Comparison of ENCODE assay signal across 21 cellular contexts in the genomic region with DNA sequence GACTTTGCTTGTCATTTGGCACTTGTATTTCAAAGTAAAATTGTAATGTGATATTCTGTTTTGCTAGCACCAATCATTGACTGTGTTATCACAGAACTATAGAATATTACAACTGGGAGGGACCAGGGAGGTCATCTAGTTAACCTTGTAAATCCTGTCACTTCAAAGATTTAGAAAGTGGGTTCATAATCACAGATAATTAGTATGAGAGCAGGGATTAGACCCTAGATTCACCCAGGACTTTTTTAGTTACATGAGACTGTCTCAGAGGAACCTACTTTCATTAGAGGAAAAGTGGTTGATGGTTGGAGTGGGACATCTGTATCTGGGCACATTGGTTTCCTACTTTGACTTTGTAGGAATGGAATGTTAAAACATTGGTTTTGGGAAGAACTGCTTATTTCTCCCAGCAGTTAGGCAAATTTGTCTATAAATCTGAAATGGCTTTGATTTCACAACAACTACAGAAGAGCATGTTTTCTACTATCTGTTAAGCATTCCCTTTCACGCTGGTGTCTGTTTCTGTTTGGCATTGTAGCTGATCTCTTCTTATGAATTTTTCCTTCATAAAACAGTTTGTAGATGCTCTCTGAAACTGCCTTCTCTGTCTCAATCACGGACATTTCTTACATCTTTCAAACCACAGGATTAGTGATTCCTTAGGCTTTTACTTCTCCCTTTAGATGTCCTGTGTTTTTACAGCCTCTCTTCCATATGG.
DNase-seq lines count a peak whose midpoint lies in the region; ATAC-seq and TF ChIP-seq lines count a peak whose summit lies in the region.
"Had no signal": no experiment of that assay in that cellular context is flagged by ENCODE, and none has a peak within 500 bp of the region (broad histone marks: within the 10 kb centered on the region; RNA-seq: fewer than 3 reads in every experiment).

No MANE protein-coding gene starts in this region.

- 98% methylated on average over 2 of the region's 2 CpGs; no CpG with 5 or more reads in 1 of the 2 experiments for WGBS in endodermal cell (ENCODE audit: insufficient coverage in 1 of 2, insufficient read length in 1 of 2), 2 experiments

- peaks cover 21% of the 10 kb centered on the region for H3K36me3 Mint-ChIP-seq in CD8-positive, alpha-beta T cell
- H3K36me3 Mint-ChIP-seq in endodermal cell (ENCODE audit: low read depth) = peaks cover 19% of the 10 kb centered on the region
- peaks cover 7% of the 10 kb centered on the region for H3K36me3 Mint-ChIP-seq in progenitor cell of endocrine pancreas (ENCODE audit: insufficient read depth)
- H3K36me3 Mint-ChIP-seq: neural progenitor cell had no signal

- H3K9me3 Mint-ChIP-seq in CD8-positive, alpha-beta T cell = no peaks in the 10 kb centered on the region
- H3K9me3 Mint-ChIP-seq in endodermal cell (peaks cover 30% of the 10 kb centered on the region), progenitor cell of endocrine pancreas (ENCODE audit: low read depth) (no peaks in the 10 kb centered on the region)
- H3K9me3 Mint-ChIP-seq: neural progenitor cell; stimulated activated naive CD8-positive, alpha-beta T cell treated with anti-CD3 and anti-CD28 coated beads, Interleukin-15, Interleukin-2, amounts not matched to agents 100 ng/mL and 50 ng/mL, for 24 hours; T-helper 1 cell treated with Interleukin-12 subunit alpha and Interleukin-12 subunit beta and Interleukin-4 antibody, amounts not matched to agents 30 μg/mL and 1 μg/mL, for 36 hours had no signal

- CTCF ChIA-PET in CD8-positive, alpha-beta T cell (lab: Charles Lee) = no interaction called here
- CTCF ChIA-PET in HEK293 (lab: Yijun Ruan, JAX) = no interaction called here

- no peak overlapping the region for H3K4me3 ChIP-seq in CD8-positive, alpha-beta T cell (ENCODE audit: low read depth, low read length)
- H3K4me3 ChIP-seq in HEK293 (ENCODE audit: low read depth, low read length) (no peak overlapping the region), endodermal cell (ENCODE audit: low read length) (no peak overlapping the region)
- H3K4me3 ChIP-seq: esophagus squamous epithelium, left ventricle myocardium inferior, mucosa of descending colon, neural progenitor cell, prostate gland, SJCRH30, tibial nerve had no signal

- H3K27me3 ChIP-seq in CD8-positive, alpha-beta T cell (ENCODE audit: insufficient read depth, low read length) = no peaks in the 10 kb centered on the region
- H3K27me3 ChIP-seq in endodermal cell (ENCODE audit: control insufficient read depth, insufficient read depth, low read length, poor library complexity, severe bottlenecking) = no peaks in the 10 kb centered on the region
- H3K27me3 ChIP-seq: esophagus squamous epithelium, neural progenitor cell, SJCRH30, tibial nerve had no signal

- POLR2A ChIA-PET in CD8-positive, alpha-beta T cell (lab: Charles Lee) = no interaction called here
- POLR2A ChIA-PET in HEK293 (lab: Yijun Ruan, JAX) = no interaction called here

- H3K4me1 ChIP-seq in CD8-positive, alpha-beta T cell (ENCODE audit: insufficient read depth, low read length) = no peaks in the 10 kb centered on the region
- H3K4me1 ChIP-seq in HEK293 (ENCODE audit: control insufficient read depth, insufficient read depth, low read length) (peaks cover 9% of the 10 kb centered on the region), endodermal cell (ENCODE audit: control insufficient read depth, insufficient read depth, low read length) (no peaks in the 10 kb centered on the region)
- H3K4me1 ChIP-seq: esophagus squamous epithelium, left ventricle myocardium inferior, prostate gland, SJCRH30, tibial nerve had no signal

- H3K36me3 ChIP-seq in CD8-positive, alpha-beta T cell (ENCODE audit: insufficient read depth, low read length) = no peaks in the 10 kb centered on the region
- H3K36me3 ChIP-seq in HEK293 (ENCODE audit: control insufficient read depth in 2 of 2, insufficient read depth in 1 of 2, low read length in 2 of 2) (peaks cover 21 to 24% of the 10 kb centered on the region in 2 experiments), endodermal cell (ENCODE audit: control insufficient read depth, insufficient read depth, low read length) (peaks cover 73% of the 10 kb centered on the region)
- H3K36me3 ChIP-seq: neural progenitor cell, prostate gland, SJCRH30, tibial nerve had no signal

- H3K9me3 ChIP-seq in CD8-positive, alpha-beta T cell (ENCODE audit: low read length) = no peaks in the 10 kb centered on the region
- H3K9me3 ChIP-seq in HEK293 (ENCODE audit: control insufficient read depth, insufficient read depth, low read depth, low read length) = no peaks in the 10 kb centered on the region
- no peaks in the 10 kb centered on the region for H3K9me3 ChIP-seq in endodermal cell (ENCODE audit: control insufficient read depth, low read length)
- H3K9me3 ChIP-seq: esophagus squamous epithelium, left ventricle myocardium inferior, mucosa of descending colon, prostate gland, SJCRH30, tibial nerve had no signal

- peak overlapping the region; percentile 60 for H3K27ac Mint-ChIP-seq in CD8-positive, alpha-beta T cell
- peak overlapping the region; percentile 56 for H3K27ac Mint-ChIP-seq in endodermal cell
- peak overlapping the region; percentile 39 for H3K27ac Mint-ChIP-seq in progenitor cell of endocrine pancreas
- H3K27ac Mint-ChIP-seq: neural progenitor cell; T-helper 1 cell treated with Interleukin-12 subunit alpha and Interleukin-12 subunit beta and Interleukin-4 antibody, amounts not matched to agents 30 μg/mL and 1 μg/mL, for 36 hours had no signal

- peaks cover 10% of the 10 kb centered on the region for H3K4me1 Mint-ChIP-seq in CD8-positive, alpha-beta T cell (ENCODE audit: low read depth)
- H3K4me1 Mint-ChIP-seq in endodermal cell (peaks cover 3% of the 10 kb centered on the region), progenitor cell of endocrine pancreas (ENCODE audit: low read depth) (peaks cover 6% of the 10 kb centered on the region)
- H3K4me1 Mint-ChIP-seq: neural progenitor cell had no signal

- no peak for ATAC-seq in CD8-positive, alpha-beta T cell
- ATAC-seq in left ventricle myocardium superior = no peak
- ATAC-seq: mucosa of descending colon had no signal

- no peak for TF ChIP-seq CTCF in CD8-positive, alpha-beta T cell (IDR thresholded peaks at IDR 0.05)
- TF ChIP-seq CTCF in HEK293 (tag by site-specific recombination; IDR thresholded peaks at IDR 0.05) = no peak
- no peak for TF ChIP-seq CTCF in endodermal cell (conservative IDR thresholded peaks at IDR 0.05)
- no peak for TF ChIP-seq CTCF in progenitor cell of endocrine pancreas (IDR thresholded peaks at IDR 0.05; ENCODE audit: unreplicated experiment)

- intact Hi-C loops in CD8-positive, alpha-beta T cell (cut with DNase I, micrococcal nuclease) = no loop called here
- intact Hi-C loops in left ventricle myocardium superior (cut with micrococcal nuclease) = no loop called here

- no peak for DNase-seq in CD8-positive, alpha-beta T cell
- no peak for DNase-seq in endodermal cell
- DNase-seq in progenitor cell of endocrine pancreas (ENCODE audit: low spot score, unreplicated experiment) = no peak
- no peak for DNase-seq in HT-29 (ENCODE audit: low spot score)
- no peak for DNase-seq in left ventricle myocardium superior
- DNase-seq in activated CD4-positive, alpha-beta T cell treated with anti-CD3 and anti-CD28 coated beads, Interleukin-2, amount 50 U/mL, for 1 hour = no peak
- DNase-seq: activated CD4-positive, alpha-beta T cell treated with anti-CD3 and anti-CD28 coated beads, Interleukin-2, amount 50 U/mL, for 48 hours; effector CD4-positive, alpha-beta T cell; esophagus squamous epithelium; KBM-7; left ventricle myocardium inferior; mucosa of descending colon; NCI-H1436 treated with DMSO at 0.1 percent for 48 hours; SJCRH30; WERI-Rb-1 had no signal

- no peak overlapping the region for H3K27ac ChIP-seq in CD8-positive, alpha-beta T cell (ENCODE audit: low read depth, low read length)
- H3K27ac ChIP-seq in HEK293 (ENCODE audit: extremely low read depth, low read depth, low read length) (no peak overlapping the region), endodermal cell (ENCODE audit: low read depth, low read length) (no peak overlapping the region)
- H3K27ac ChIP-seq: esophagus squamous epithelium, left ventricle myocardium inferior, neural progenitor cell, prostate gland, SJCRH30, tibial nerve, WERI-Rb-1 had no signal

- no peak overlapping the region for H3K9ac ChIP-seq in endodermal cell (ENCODE audit: extremely low read depth, low read length, poor library complexity, severe bottlenecking)
- H3K9ac ChIP-seq: neural progenitor cell had no signal

- no peaks in the 10 kb centered on the region for H3K27me3 Mint-ChIP-seq in CD8-positive, alpha-beta T cell (ENCODE audit: low read depth)
- H3K27me3 Mint-ChIP-seq in endodermal cell (ENCODE audit: insufficient read depth) (no peaks in the 10 kb centered on the region), progenitor cell of endocrine pancreas (no peaks in the 10 kb centered on the region)
- H3K27me3 Mint-ChIP-seq: stimulated activated naive CD8-positive, alpha-beta T cell treated with anti-CD3 and anti-CD28 coated beads, Interleukin-15, Interleukin-2, amounts not matched to agents 100 ng/mL and 50 ng/mL, for 24 hours had no signal

- no peak overlapping the region for H3K4me3 Mint-ChIP-seq in CD8-positive, alpha-beta T cell
- H3K4me3 Mint-ChIP-seq in endodermal cell = no peak overlapping the region
- no peak overlapping the region for H3K4me3 Mint-ChIP-seq in progenitor cell of endocrine pancreas (ENCODE audit: low read depth)
- H3K4me3 Mint-ChIP-seq: neural progenitor cell; stimulated activated naive CD8-positive, alpha-beta T cell treated with anti-CD3 and anti-CD28 coated beads, Interleukin-15, Interleukin-2, amounts not matched to agents 100 ng/mL and 50 ng/mL, for 24 hours; T-helper 1 cell treated with Interleukin-12 subunit alpha and Interleukin-12 subunit beta and Interleukin-4 antibody, amounts not matched to agents 30 μg/mL and 1 μg/mL, for 36 hours had no signal

TF ChIP-seq in HEK293, 187 proteins besides CTCF, POLR2A, EP300 and RAD21 (continues in another document):
- no peak for TF ChIP-seq ZNF76 (tag by site-specific recombination; IDR thresholded peaks at IDR 0.05; ENCODE audit: borderline replicate concordance, low read depth)
- TF ChIP-seq TCF7L2 (IDR thresholded peaks at IDR 0.05; ENCODE audit: borderline replicate concordance, low read depth, low read length) = peak; percentile 61; the same call in 1 of the 2 replicates
